ENCODE assay signal across 8 cellular contexts in the genomic region with DNA sequence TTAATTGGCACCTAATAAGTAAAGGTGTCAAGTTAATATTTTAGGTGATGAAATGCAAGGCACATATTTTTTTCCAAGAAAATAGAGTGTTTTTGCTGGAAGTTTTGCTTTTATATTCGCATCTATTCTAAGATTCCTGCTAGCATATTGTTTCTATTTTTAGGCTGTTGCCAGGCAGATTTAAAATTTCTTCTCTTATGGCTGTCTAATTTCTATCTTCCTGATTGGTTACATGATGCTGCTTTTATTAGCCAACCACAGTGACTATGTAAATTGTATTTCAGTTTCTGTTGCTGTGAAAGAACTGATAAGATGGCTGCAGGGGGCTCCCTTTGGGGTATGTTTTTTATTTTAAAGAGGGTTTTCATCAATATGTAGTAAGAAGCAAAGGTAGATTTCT. TPM values are rescaled to one million over a fixed set of nuclear protein-coding genes. Genes with fewer than 3 reads are reported as not detected.
DNase-seq lines count a peak whose midpoint lies in the region; ATAC-seq and TF ChIP-seq lines count a peak whose summit lies in the region.

No MANE protein-coding gene starts in this region.

- ATAC-seq in GM19035 (IDR thresholded peaks at IDR 0.05; ENCODE audit: unreplicated experiment), result no peak
- no peak for ATAC-seq in GM21723 (IDR thresholded peaks at IDR 0.05; ENCODE audit: unreplicated experiment)

- H3K36me3 ChIP-seq in Loucy (ENCODE audit: insufficient read depth, low read length) (peaks cover 17% of the 10 kb centered on the region), esophagus squamous epithelium (peaks cover 0 to 3% (median 0%) of the 10 kb centered on the region in 3 donors)

- no peak for TF ChIP-seq POLR2A in esophagus squamous epithelium (IDR thresholded peaks at IDR 0.05)

- H3K9me3 Mint-ChIP-seq in mesothelial cell of epicardium, result peaks cover 26% of the 10 kb centered on the region

- H3K4me1 Mint-ChIP-seq in mesothelial cell of epicardium, result peaks cover 31% of the 10 kb centered on the region

- H3K4me1 ChIP-seq in Loucy (ENCODE audit: insufficient read depth, low read length, poor library complexity, severe bottlenecking) (peaks cover 47% of the 10 kb centered on the region), esophagus squamous epithelium (peaks cover 7 to 36% (median 10%) of the 10 kb centered on the region in 3 donors)

- intact Hi-C loops in esophagus squamous epithelium (cut with DNase I), result no loop called here

- H3K9me3 ChIP-seq in Loucy (ENCODE audit: insufficient read depth, low read depth, low read length) (peaks cover 23% of the 10 kb centered on the region), esophagus squamous epithelium (no peaks in the 10 kb centered on the region)

- TF ChIP-seq CTCF in Loucy (conservative IDR thresholded peaks at IDR 0.05; ENCODE audit: low read length) (no peak), cardiac fibroblast (IDR thresholded peaks at IDR 0.05; ENCODE audit: low read depth, low read length) (no peak), mesothelial cell of epicardium (IDR thresholded peaks at IDR 0.05; ENCODE audit: unreplicated experiment) (no peak), esophagus squamous epithelium (IDR thresholded peaks at IDR 0.05) (no peak)

- H3K27ac Mint-ChIP-seq in mesothelial cell of epicardium, result peak overlapping the region; percentile 77

- H3K36me3 Mint-ChIP-seq in mesothelial cell of epicardium, result peaks cover 36% of the 10 kb centered on the region

- no peaks in the 10 kb centered on the region for H3K27me3 Mint-ChIP-seq in mesothelial cell of epicardium (ENCODE audit: low read depth)

- peak overlapping the region; percentile 27 for H3K4me2 ChIP-seq in Loucy (ENCODE audit: low read depth, low read length, poor library complexity, severe bottlenecking)

- peaks cover 98% of the 10 kb centered on the region for H3K79me2 ChIP-seq in Loucy (ENCODE audit: insufficient read depth, low read length)

- H3K4me3 ChIP-seq in Loucy (ENCODE audit: low read length, poor library complexity, severe bottlenecking) (peak overlapping the region; percentile 33), cardiac fibroblast (replicated peaks in 1 of 2; ENCODE audit: low read depth in 2 of 2, low read length in 2 of 2) (no peak overlapping the region), esophagus squamous epithelium (no peak overlapping the region)

- H3F3A ChIP-seq in Loucy (ENCODE audit: low read depth), result peaks cover 2% of the 10 kb centered on the region; the same call in 1 of the 2 replicates

- no peak overlapping the region for H3K9ac ChIP-seq in Loucy (ENCODE audit: low read depth, low read length, poor library complexity, severe bottlenecking)

- no peaks in the 10 kb centered on the region for H3K9me2 ChIP-seq in Loucy (replicated peaks; ENCODE audit: low read depth, low read length)

- H3K27me3 ChIP-seq in Loucy (ENCODE audit: insufficient read depth, low read length, poor library complexity, severe bottlenecking) (no peaks in the 10 kb centered on the region), esophagus squamous epithelium (no peaks in the 10 kb centered on the region)

- WGBS in esophagus squamous epithelium, 2 donors, result 73 to 77% methylated on average over 1 of the region's 1 CpG

- DNase-seq in EH (ENCODE audit: low read depth) (peak; percentile 56), cardiac fibroblast (ENCODE audit: low read depth in 2 of 2) (peak; percentile 57 to 64), mesothelial cell of epicardium (ENCODE audit: low spot score in 2 of 2, unreplicated experiment in 2 of 2) (no peak), NCI-H1694 treated with DMSO at 0.1 percent for 48 hours (lab: John Stamatoyannopoulos, UW) (no peak), esophagus squamous epithelium (lab: John Stamatoyannopoulos, UW) (no peak)

- no peak overlapping the region for H2AFZ ChIP-seq in Loucy (ENCODE audit: low read length)

- peaks cover 37% of the 10 kb centered on the region for H4K20me1 ChIP-seq in Loucy (ENCODE audit: insufficient read depth, low read length, poor library complexity, severe bottlenecking)

- H3K27ac ChIP-seq in esophagus squamous epithelium, result peak overlapping the region in 1 of 4 donors; percentile 16

- no peak overlapping the region for H3K4me3 Mint-ChIP-seq in mesothelial cell of epicardium

RNA-seq across cellular contexts. Expression of a gene that starts 42.7 kb away (rescaled TPM):
- total RNA-seq in mesothelial cell of epicardium (176 to 192 TPM (median 177 TPM) in 3 replicates), esophagus squamous epithelium (10 to 100 TPM; 29.2 to 38.7 (median 34.8) TPM)

Comparison
In these comparisons a context has a peak if more than half of its experiments do, and no peak if none do; other contexts are left out.
1. DNase-seq: peak in EH (single experiment) and cardiac fibroblast (2 of 2); none in mesothelial cell of epicardium (0 of 2), NCI-H1694 treated with DMSO at 0.1 percent for 48 hours (single experiment) and esophagus squamous epithelium (single experiment).